18 cellular contexts compared by ENCODE assay signal in the genomic region with DNA sequence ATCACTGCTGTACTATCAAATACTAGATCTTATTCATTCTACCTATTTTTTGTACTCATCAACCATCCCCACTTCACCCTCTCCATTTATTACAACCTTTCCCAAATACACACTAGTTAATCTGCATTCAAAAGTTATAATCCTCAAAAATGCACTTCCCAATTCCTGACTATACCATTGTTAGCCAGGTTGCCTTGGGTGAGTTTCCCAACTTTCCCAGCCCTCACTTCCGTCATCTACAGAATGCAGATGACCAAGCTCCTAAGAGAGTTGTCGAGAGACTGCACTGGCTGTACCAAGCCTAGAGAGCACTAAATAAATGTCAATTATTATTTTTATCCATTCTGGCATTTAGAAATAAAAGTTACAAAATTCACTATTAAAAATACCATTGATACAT. TPM values are rescaled to one million over a fixed set of nuclear protein-coding genes. Genes with fewer than 3 reads are reported as not detected.
DNase-seq lines count a peak whose midpoint lies in the region; ATAC-seq and TF ChIP-seq lines count a peak whose summit lies in the region.
"Had no signal": no experiment of that assay in that cellular context is flagged by ENCODE, and none has a peak within 500 bp of the region (broad histone marks: within the 10 kb centered on the region; RNA-seq: fewer than 3 reads in every experiment).

No MANE protein-coding gene starts in this region.

- H3K27ac Mint-ChIP-seq in WTC11 (peak overlapping the region; percentile 4; the same call in 1 of the 2 replicates), nephron (peak overlapping the region in 2 of 3 experiments; percentile 25 to 35)

- TF ChIP-seq CTCF in 22Rv1 (IDR thresholded peaks at IDR 0.05) (no peak), WTC11 (IDR thresholded peaks at IDR 0.05) (no peak), nephron (IDR thresholded peaks at IDR 0.05; ENCODE audit: unreplicated experiment in 3 of 3) (no peak), colonic mucosa (IDR thresholded peaks at IDR 0.05) (no peak)

- H3K36me3 Mint-ChIP-seq in WTC11 = 0 out of 2 replicates have a peak, but pooled peaks cover 3% of the 10 kb centered on the region
- H3K36me3 Mint-ChIP-seq in nephron (ENCODE audit: low read depth) = no peaks in the 10 kb centered on the region

- H3K4me3 Mint-ChIP-seq in WTC11 = no peak overlapping the region
- no peak overlapping the region for H3K4me3 Mint-ChIP-seq in nephron
- H3K4me3 Mint-ChIP-seq: CD4-positive, alpha-beta memory T cell had no signal

- H3K27me3 Mint-ChIP-seq in WTC11 (ENCODE audit: low read depth) (no peaks in the 10 kb centered on the region), nephron (ENCODE audit: low read depth) (no peaks in the 10 kb centered on the region)
- H3K27me3 Mint-ChIP-seq: CD4-positive, alpha-beta memory T cell had no signal

- H3K9ac ChIP-seq in subcutaneous abdominal adipose tissue (ENCODE audit: low read length in 5 of 5) = no peak overlapping the region
- no peak overlapping the region for H3K9ac ChIP-seq in colonic mucosa (ENCODE audit: low read depth in 2 of 2, low read length in 2 of 2)
- H3K9ac ChIP-seq: GM23248 had no signal

- H3K4me1 Mint-ChIP-seq in WTC11 (peaks cover 44% of the 10 kb centered on the region), nephron (peaks cover 57% of the 10 kb centered on the region)

- H3K27ac ChIP-seq in 22Rv1 = peak overlapping the region; percentile 57
- H3K27ac ChIP-seq in subcutaneous abdominal adipose tissue (ENCODE audit: low read depth, low read length) = peak overlapping the region; percentile 79
- no peak overlapping the region for H3K27ac ChIP-seq in colonic mucosa
- H3K27ac ChIP-seq: GM23248 had no signal

- intact Hi-C loops in colonic mucosa (cut with DNase I) = no loop called here

- no peak for ATAC-seq in WTC11
- no peak for ATAC-seq in HG02588 (IDR thresholded peaks at IDR 0.05; ENCODE audit: unreplicated experiment)
- no peak for ATAC-seq in GM21367 (IDR thresholded peaks at IDR 0.05; ENCODE audit: unreplicated experiment)

- CTCF ChIA-PET in WTC11 (lab: Charles Lee) = no interaction called here

- H3K9me3 Mint-ChIP-seq in WTC11 = no peaks in the 10 kb centered on the region
- no peaks in the 10 kb centered on the region for H3K9me3 Mint-ChIP-seq in nephron
- H3K9me3 Mint-ChIP-seq: CD4-positive, alpha-beta memory T cell had no signal

- no peaks in the 10 kb centered on the region for H3K36me3 ChIP-seq in subcutaneous abdominal adipose tissue (ENCODE audit: control insufficient read depth in 5 of 5, insufficient read depth in 5 of 5, low read length in 5 of 5)
- no peaks in the 10 kb centered on the region for H3K36me3 ChIP-seq in colonic mucosa

- no peak for DNase-seq in WTC11 (ENCODE audit: low spot score)
- DNase-seq in colonic mucosa = no peak
- DNase-seq: 8988T; C1 segment of cervical spinal cord; Calu3; CD4-positive, alpha-beta memory T cell; COR-L47; DMS53; DMS79 treated with DMSO at 0.1 percent for 48 hours; GF-D8; GM23248; H7; HCEC 1CT had no signal

- H3K4me1 ChIP-seq in subcutaneous abdominal adipose tissue (ENCODE audit: control insufficient read depth in 5 of 5, insufficient read depth in 5 of 5, low read length in 5 of 5) (peaks cover 0 to 45% (median 33%) of the 10 kb centered on the region in 5 donors), colonic mucosa (peaks cover 23% of the 10 kb centered on the region)

- no peak overlapping the region for H3K4me3 ChIP-seq in subcutaneous abdominal adipose tissue (ENCODE audit: low read depth in 1 of 5, low read length in 5 of 5)
- no peak overlapping the region for H3K4me3 ChIP-seq in colonic mucosa
- H3K4me3 ChIP-seq: GM23248 had no signal

- H3K27me3 ChIP-seq in subcutaneous abdominal adipose tissue (ENCODE audit: control insufficient read depth in 5 of 5, insufficient read depth in 4 of 5, low read length in 5 of 5) = no peaks in the 10 kb centered on the region
- no peaks in the 10 kb centered on the region for H3K27me3 ChIP-seq in colonic mucosa

- POLR2A ChIA-PET in WTC11 (lab: Charles Lee) = no interaction called here

- no peaks in the 10 kb centered on the region for H3K9me3 ChIP-seq in subcutaneous abdominal adipose tissue (ENCODE audit: control insufficient read depth in 5 of 5, low read length in 5 of 5)
- no peaks in the 10 kb centered on the region for H3K9me3 ChIP-seq in colonic mucosa

TF ChIP-seq in WTC11, 78 proteins besides CTCF, POLR2A, EP300 and RAD21:
- TF ChIP-seq, protein P1, sequence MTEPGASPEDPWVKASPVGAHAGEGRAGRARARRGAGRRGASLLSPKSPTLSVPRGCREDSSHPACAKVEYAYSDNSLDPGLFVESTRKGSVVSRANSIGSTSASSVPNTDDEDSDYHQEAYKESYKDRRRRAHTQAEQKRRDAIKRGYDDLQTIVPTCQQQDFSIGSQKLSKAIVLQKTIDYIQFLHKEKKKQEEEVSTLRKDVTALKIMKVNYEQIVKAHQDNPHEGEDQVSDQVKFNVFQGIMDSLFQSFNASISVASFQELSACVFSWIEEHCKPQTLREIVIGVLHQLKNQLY (CRISPR knock-in tag; IDR thresholded peaks at IDR 0.05) = no peak

RNA-seq across cellular contexts. Expression of a gene that starts 11.5 kb away (rescaled TPM):
- total RNA-seq in WTC11 (2021) (38.2 to 43.2 TPM (median 40.9 TPM) in 3 replicates), colonic mucosa (10 to 100 TPM; 53.0 to 85.7 TPM)
